In the genomic region with DNA sequence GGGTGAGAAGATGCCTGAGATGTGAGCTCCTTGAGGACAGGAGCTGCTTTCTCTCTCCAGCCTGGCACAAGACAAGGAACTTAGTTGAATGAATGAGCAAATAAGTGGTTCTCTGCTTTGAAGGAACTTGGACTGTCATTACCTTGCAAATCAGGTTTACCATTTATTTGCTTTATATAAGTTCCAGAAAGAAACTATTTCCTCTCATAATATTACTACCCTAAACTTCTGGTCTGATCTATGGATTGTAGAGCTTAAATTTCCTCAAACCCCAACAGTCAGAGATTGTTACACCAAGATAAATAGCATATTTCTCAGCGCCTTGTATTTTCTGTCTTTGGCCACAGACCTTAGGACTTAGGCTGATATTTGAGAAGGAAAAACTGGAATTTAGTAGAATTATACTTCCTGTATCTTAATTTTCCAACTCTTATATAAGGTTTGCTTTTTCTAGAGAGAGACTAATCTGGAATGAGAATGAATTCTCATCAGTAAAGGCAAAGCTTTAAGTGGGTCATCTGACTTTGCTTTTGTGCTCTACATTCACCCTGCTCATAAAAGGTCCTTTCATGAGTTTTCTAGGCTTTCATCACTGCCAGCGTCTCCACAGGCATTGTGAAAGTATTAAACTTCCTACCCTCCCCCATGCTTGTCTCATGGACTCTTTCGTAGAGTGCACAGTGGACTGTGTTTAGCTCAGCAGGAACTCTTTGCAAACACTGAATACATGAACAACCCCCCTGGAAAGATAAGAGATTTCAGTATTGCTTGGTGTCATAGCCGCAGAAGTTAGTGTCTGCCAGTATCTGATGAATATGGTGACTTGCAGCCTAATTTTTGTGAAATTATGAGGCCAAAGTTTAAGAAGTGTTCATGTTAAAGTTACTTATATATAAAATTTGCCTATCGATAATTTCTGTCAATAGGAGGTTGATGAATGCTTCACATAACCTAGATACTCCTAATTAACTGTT, we compare ENCODE assay signal across 9 cellular contexts.
A peak's percentile ranks its signal among the peaks of the same experiment; 100 is the strongest.
DNase-seq lines count a peak whose midpoint lies in the region; ATAC-seq and TF ChIP-seq lines count a peak whose summit lies in the region.
"Had no signal": no experiment of that assay in that cellular context is flagged by ENCODE, and none has a peak within 500 bp of the region (broad histone marks: within the 10 kb centered on the region; RNA-seq: fewer than 3 reads in every experiment).

No MANE protein-coding gene starts in this region.

- no peak overlapping the region for H3K9ac ChIP-seq in parathyroid adenoma

- H3K36me3 ChIP-seq in parathyroid adenoma (ENCODE audit: control insufficient read depth, insufficient read depth, low read length) (no peaks in the 10 kb centered on the region), psoas muscle (ENCODE audit: insufficient read depth in 1 of 2, low read depth in 1 of 2) (peaks cover 0 to 20% of the 10 kb centered on the region in 2 donors)

- POLR2A ChIA-PET in HEK293T (lab: Yijun Ruan, JAX), result no interaction called here

- H3K4me2 ChIP-seq in parathyroid adenoma (ENCODE audit: low read length), result peak overlapping the region; percentile 9

- TF ChIP-seq CTCF in parathyroid adenoma (IDR thresholded peaks at IDR 0.05) (no peak), psoas muscle (IDR thresholded peaks at IDR 0.05) (no peak)

- H3K79me2 ChIP-seq in parathyroid adenoma, result no peaks in the 10 kb centered on the region

- DNase-seq in HEK293T (ENCODE audit: extremely low spot score) (peak; percentile 65), SKM-1 (lab: John Stamatoyannopoulos, UW; ENCODE audit: unreplicated experiment) (peak; percentile 4), foreskin melanocyte (peak; percentile 97), NCI-H446 (lab: John Stamatoyannopoulos, UW) (no peak), KG1 (lab: John Stamatoyannopoulos, UW) (no peak), psoas muscle (no peak)
- DNase-seq: activated CD4-positive, alpha-beta T cell treated with anti-CD3 and anti-CD28 coated beads for 48 hours had no signal

- no peaks in the 10 kb centered on the region for H3K9me3 ChIP-seq in parathyroid adenoma (ENCODE audit: control insufficient read depth, low read length)
- no peaks in the 10 kb centered on the region for H3K9me3 ChIP-seq in psoas muscle

- H3K27ac ChIP-seq in parathyroid adenoma (no peak overlapping the region), psoas muscle (no peak overlapping the region)

- H2AFZ ChIP-seq in parathyroid adenoma, result no peak overlapping the region

- H3K4me3 ChIP-seq in parathyroid adenoma (ENCODE audit: low read depth, low read length), result no peak overlapping the region
- no peak overlapping the region for H3K4me3 ChIP-seq in psoas muscle

- intact Hi-C loops in psoas muscle (cut with DNase I), result loop anchor here in 1 of 2 donors (2.0 kb wide), 1 partner anchor 16 kb away; no protein-coding TSS in a partner anchor

- no peaks in the 10 kb centered on the region for H3K27me3 ChIP-seq in parathyroid adenoma (ENCODE audit: control insufficient read depth, insufficient read depth, low read length)
- H3K27me3 ChIP-seq in psoas muscle (ENCODE audit: insufficient read depth in 3 of 3, low read length in 2 of 3), result no peaks in the 10 kb centered on the region

- no peak for ATAC-seq in psoas muscle
- no peak for ATAC-seq in GM18858 (IDR thresholded peaks at IDR 0.05; ENCODE audit: unreplicated experiment)

- 77 to 83% (median 78%) methylated on average over 5 of the region's 5 CpGs for WGBS in psoas muscle, 3 donors

- peaks cover 5% of the 10 kb centered on the region for H3K4me1 ChIP-seq in parathyroid adenoma
- H3K4me1 ChIP-seq in psoas muscle, result peaks cover 29% of the 10 kb centered on the region

- CTCF ChIA-PET in HEK293T (lab: Yijun Ruan, JAX), result interaction anchor here (0.7 kb wide), 1 partner anchor 425 kb away, joined by 3 read pairs; no protein-coding TSS in a partner anchor

TF ChIP-seq in HEK293T, 16 proteins besides CTCF, POLR2A, EP300 and RAD21:
- TF ChIP-seq FOXK2 (IDR thresholded peaks at IDR 0.05) (no peak), ARNT (IDR thresholded peaks at IDR 0.05) (0 out of 2 replicates have a peak, but pooled peaks have one; percentile 46)
- TF ChIP-seq, protein P1, sequence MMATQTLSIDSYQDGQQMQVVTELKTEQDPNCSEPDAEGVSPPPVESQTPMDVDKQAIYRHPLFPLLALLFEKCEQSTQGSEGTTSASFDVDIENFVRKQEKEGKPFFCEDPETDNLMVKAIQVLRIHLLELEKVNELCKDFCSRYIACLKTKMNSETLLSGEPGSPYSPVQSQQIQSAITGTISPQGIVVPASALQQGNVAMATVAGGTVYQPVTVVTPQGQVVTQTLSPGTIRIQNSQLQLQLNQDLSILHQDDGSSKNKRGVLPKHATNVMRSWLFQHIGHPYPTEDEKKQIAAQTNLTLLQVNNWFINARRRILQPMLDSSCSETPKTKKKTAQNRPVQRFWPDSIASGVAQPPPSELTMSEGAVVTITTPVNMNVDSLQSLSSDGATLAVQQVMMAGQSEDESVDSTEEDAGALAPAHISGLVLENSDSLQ (IDR thresholded peaks at IDR 0.05), result 0 out of 2 replicates have a peak, but pooled peaks have one; percentile 22

Comparison
In these comparisons a context has a peak if more than half of its experiments do, and no peak if none do; other contexts are left out.
1. DNase-seq: peak in HEK293T (single experiment), SKM-1 (single experiment) and foreskin melanocyte (single experiment); none in NCI-H446 (0 of 2), KG1 (single experiment) and psoas muscle (0 of 2).